18 cellular contexts compared by ENCODE assay signal in genomic region chr1:21499283-21499945, GRCh38. TPM values are rescaled to one million over a fixed set of nuclear protein-coding genes. Genes with fewer than 3 reads are reported as not detected.
"Had no signal": no experiment of that assay in that cellular context is flagged by ENCODE, and none has a peak within 500 bp of the region (broad histone marks: within the 10 kb centered on the region; RNA-seq: fewer than 3 reads in every experiment).

No MANE protein-coding gene starts in this region.

- H3K9me3 ChIP-seq: breast epithelium, esophagus squamous epithelium, thoracic aorta, upper lobe of right lung had no signal

- H3K27ac ChIP-seq: breast epithelium, esophagus squamous epithelium, thoracic aorta, upper lobe of right lung had no signal

- ATAC-seq: activated CD8-positive, alpha-beta memory T cell treated with anti-CD3 and anti-CD28 coated beads, Interleukin-2, amount 10 ng/mL, durations not matched to agents 7 days and 5 days; activated T-helper 17 cell treated with anti-CD3 and anti-CD28 coated beads, Interleukin-2, amount 50 U/mL, for 72 hours; stimulated activated naive B cell treated with anti-CD40 and anti-IgM and Interleukin-4, amounts not matched to agents 10 μg/mL and 1 μg/mL and 100 μg/mL, for 72 hours; T-cell; upper lobe of right lung had no signal

- H3K36me3 ChIP-seq: breast epithelium, esophagus squamous epithelium, thoracic aorta, upper lobe of right lung had no signal

- H3K27me3 ChIP-seq: breast epithelium, upper lobe of right lung had no signal

- H3K4me1 ChIP-seq: breast epithelium, upper lobe of right lung had no signal

- H3K4me3 ChIP-seq: breast epithelium, esophagus squamous epithelium, thoracic aorta, upper lobe of right lung had no signal

- DNase-seq: activated CD4-positive, alpha-beta memory T cell treated with anti-CD3 and anti-CD28 coated beads, Interleukin-2, amount 10 ng/mL, durations not matched to agents 7 days and 5 days; activated CD4-positive, alpha-beta T cell treated with anti-CD3 and anti-CD28 coated beads for 48 hours; activated CD4-positive, CD25-positive, alpha-beta regulatory T cell; activated CD8-positive, alpha-beta memory T cell treated with anti-CD3 and anti-CD28 coated beads, Interleukin-2, amount 10 ng/mL, durations not matched to agents 7 days and 5 days; activated naive CD4-positive, alpha-beta T cell; activated naive CD8-positive, alpha-beta T cell treated with anti-CD3 and anti-CD28 coated beads for 36 hours; activated T-cell treated with anti-CD3 and anti-CD28 coated beads, Interleukin-2, amount 50 U/mL, for 1 hour; dermis blood vessel endothelial cell; effector memory CD4-positive, alpha-beta T cell; esophagus squamous epithelium; hypothalamus; occipital lobe; stimulated activated naive B cell treated with anti-CD40 and anti-IgM and Interleukin-4, amounts not matched to agents 10 μg/mL and 1 μg/mL and 100 μg/mL, for 72 hours; T-cell; upper lobe of right lung had no signal

RNA-seq across cellular contexts. Expression of gene ALPL, which starts 9.8 kb away (rescaled TPM):
- total RNA-seq: activated CD4-positive, alpha-beta memory T cell treated with anti-CD3 and anti-CD28 coated beads, Interleukin-2, amount 10 ng/mL, durations not matched to agents 7 days and 5 days; activated CD8-positive, alpha-beta memory T cell treated with anti-CD3 and anti-CD28 coated beads, Interleukin-2, amount 10 ng/mL, durations not matched to agents 7 days and 5 days; activated naive CD8-positive, alpha-beta T cell treated with anti-CD3 and anti-CD28 coated beads for 36 hours; activated T-helper 17 cell treated with anti-CD3 and anti-CD28 coated beads, Interleukin-2, amount 50 U/mL, for 72 hours had no signal
